9 cellular contexts compared by ENCODE assay signal in the genomic region with DNA sequence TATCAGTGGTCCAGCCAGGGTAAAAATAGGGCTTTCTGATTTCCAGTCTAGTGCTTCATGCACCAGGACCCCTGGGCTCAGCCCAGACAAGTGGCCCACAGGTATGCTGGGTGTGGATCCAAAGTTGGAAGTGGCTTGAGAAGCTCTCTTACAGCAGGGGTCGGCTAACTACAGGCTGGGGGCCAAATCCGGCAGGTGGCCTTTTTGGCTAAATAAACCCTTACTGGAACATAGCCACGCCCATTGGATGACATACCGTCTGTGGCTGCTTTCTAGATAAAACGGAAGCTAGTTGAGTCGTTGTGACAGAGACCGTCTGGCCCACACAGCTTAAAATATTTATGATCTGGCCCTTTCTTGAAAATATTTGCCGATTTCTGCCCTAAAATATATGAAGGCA.
DNase-seq lines count a peak whose midpoint lies in the region; ATAC-seq and TF ChIP-seq lines count a peak whose summit lies in the region.
"Had no signal": no experiment of that assay in that cellular context is flagged by ENCODE, and none has a peak within 500 bp of the region (broad histone marks: within the 10 kb centered on the region; RNA-seq: fewer than 3 reads in every experiment).

No MANE protein-coding gene starts in this region.

- peaks cover 0 to 3% (median 0%) of the 10 kb centered on the region in 6 donors for H3K36me3 ChIP-seq in spleen
- no peaks in the 10 kb centered on the region for H3K36me3 ChIP-seq in sigmoid colon
- H3K36me3 ChIP-seq: heart left ventricle had no signal

- peaks cover 7% of the 10 kb centered on the region for H3K36me3 Mint-ChIP-seq in activated naive CD8-positive, alpha-beta T cell treated with anti-CD3 and anti-CD28 coated beads, Interleukin-2, amount 10 ng/mL, durations not matched to agents 7 days and 5 days
- H3K36me3 Mint-ChIP-seq in activated naive CD8-positive, alpha-beta T cell treated with anti-CD3 and anti-CD28 coated beads for 36 hours, result no peaks in the 10 kb centered on the region
- H3K36me3 Mint-ChIP-seq in activated T-cell treated with anti-CD3 and anti-CD28 coated beads, Interleukin-2, amount 50 U/mL, for 72 hours (ENCODE audit: insufficient read depth in 2 of 2), result no peaks in the 10 kb centered on the region

- H3K4me1 ChIP-seq in spleen (peaks cover 3 to 25% (median 14%) of the 10 kb centered on the region in 6 donors), sigmoid colon (peaks cover 0 to 16% (median 7%) of the 10 kb centered on the region in 4 donors)

- no peaks in the 10 kb centered on the region for H3K27me3 Mint-ChIP-seq in activated naive CD8-positive, alpha-beta T cell treated with anti-CD3 and anti-CD28 coated beads, Interleukin-2, amount 10 ng/mL, durations not matched to agents 7 days and 5 days
- H3K27me3 Mint-ChIP-seq in activated naive CD8-positive, alpha-beta T cell treated with anti-CD3 and anti-CD28 coated beads for 36 hours, result no peaks in the 10 kb centered on the region
- H3K27me3 Mint-ChIP-seq in activated T-cell treated with anti-CD3 and anti-CD28 coated beads, Interleukin-2, amount 50 U/mL, for 72 hours (ENCODE audit: low read depth), result no peaks in the 10 kb centered on the region

- H3K4me3 Mint-ChIP-seq in activated naive CD8-positive, alpha-beta T cell treated with anti-CD3 and anti-CD28 coated beads, Interleukin-2, amount 10 ng/mL, durations not matched to agents 7 days and 5 days, result no peak overlapping the region
- no peak overlapping the region for H3K4me3 Mint-ChIP-seq in activated naive CD8-positive, alpha-beta T cell treated with anti-CD3 and anti-CD28 coated beads for 36 hours
- no peak overlapping the region for H3K4me3 Mint-ChIP-seq in activated T-cell treated with anti-CD3 and anti-CD28 coated beads, Interleukin-2, amount 50 U/mL, for 72 hours

- no peak for TF ChIP-seq CTCF in spleen (IDR thresholded peaks at IDR 0.05 in 8 of 11, conservative IDR thresholded peaks at IDR 0.05 in 3 of 11)
- no peak for TF ChIP-seq CTCF in GM13976 (IDR thresholded peaks at IDR 0.05; ENCODE audit: borderline replicate concordance, control extremely low read depth, extremely low read depth, insufficient read depth, missing control alignments)
- TF ChIP-seq CTCF in sigmoid colon (IDR thresholded peaks at IDR 0.05), result no peak

- H3K9me3 ChIP-seq in spleen (no peaks in the 10 kb centered on the region), sigmoid colon (no peaks in the 10 kb centered on the region)
- H3K9me3 ChIP-seq: heart left ventricle had no signal

- H3K27ac Mint-ChIP-seq in activated naive CD8-positive, alpha-beta T cell treated with anti-CD3 and anti-CD28 coated beads, Interleukin-2, amount 10 ng/mL, durations not matched to agents 7 days and 5 days, result peak overlapping the region; percentile 64
- H3K27ac Mint-ChIP-seq in activated naive CD8-positive, alpha-beta T cell treated with anti-CD3 and anti-CD28 coated beads for 36 hours, result no peak overlapping the region
- H3K27ac Mint-ChIP-seq in activated T-cell treated with anti-CD3 and anti-CD28 coated beads, Interleukin-2, amount 50 U/mL, for 72 hours, result no peak overlapping the region

- H3K27ac ChIP-seq in spleen, result no peak overlapping the region
- H3K27ac ChIP-seq in sigmoid colon, result no peak overlapping the region
- H3K27ac ChIP-seq: heart left ventricle had no signal

- POLR2A ChIA-PET in activated naive CD8-positive, alpha-beta T cell treated with anti-CD3 and anti-CD28 coated beads, Interleukin-2, amount 10 ng/mL, durations not matched to agents 7 days and 5 days (lab: Charles Lee), result no interaction called here

- peaks cover 11% of the 10 kb centered on the region for H3K4me1 Mint-ChIP-seq in activated naive CD8-positive, alpha-beta T cell treated with anti-CD3 and anti-CD28 coated beads, Interleukin-2, amount 10 ng/mL, durations not matched to agents 7 days and 5 days
- peaks cover 8% of the 10 kb centered on the region for H3K4me1 Mint-ChIP-seq in activated naive CD8-positive, alpha-beta T cell treated with anti-CD3 and anti-CD28 coated beads for 36 hours
- H3K4me1 Mint-ChIP-seq in activated T-cell treated with anti-CD3 and anti-CD28 coated beads, Interleukin-2, amount 50 U/mL, for 72 hours (ENCODE audit: low read depth), result no peaks in the 10 kb centered on the region

- intact Hi-C loops in spleen (cut with DNase I; ENCODE audit: low total_unique reads) (no loop called here), sigmoid colon (cut with DNase I) (no loop called here)

- DNase-seq in activated naive CD8-positive, alpha-beta T cell treated with anti-CD3 and anti-CD28 coated beads, Interleukin-2, amount 10 ng/mL, durations not matched to agents 7 days and 5 days, result no peak
- no peak for DNase-seq in activated naive CD8-positive, alpha-beta T cell treated with anti-CD3 and anti-CD28 coated beads for 36 hours
- DNase-seq in NCI-H510A treated with DMSO at 0.1 percent for 48 hours (lab: John Stamatoyannopoulos, UW) (peak; percentile 80), spleen (peak; percentile 39), GM13976 (ENCODE audit: low spot score) (no peak), sigmoid colon (no peak)
- DNase-seq in activated T-cell treated with anti-CD3 and anti-CD28 coated beads, Interleukin-2, amount 50 U/mL, for 72 hours, result no peak

- H3K9me3 Mint-ChIP-seq in activated naive CD8-positive, alpha-beta T cell treated with anti-CD3 and anti-CD28 coated beads, Interleukin-2, amount 10 ng/mL, durations not matched to agents 7 days and 5 days, result no peaks in the 10 kb centered on the region
- no peaks in the 10 kb centered on the region for H3K9me3 Mint-ChIP-seq in activated naive CD8-positive, alpha-beta T cell treated with anti-CD3 and anti-CD28 coated beads for 36 hours
- H3K9me3 Mint-ChIP-seq in activated T-cell treated with anti-CD3 and anti-CD28 coated beads, Interleukin-2, amount 50 U/mL, for 72 hours, result no peaks in the 10 kb centered on the region

- in situ Hi-C loops in GM13976 (cut with MboI; ENCODE audit: low sequenced_read_pairs, unreplicated experiment), result loop anchor here (25.0 kb wide), 1 partner anchor 281 kb away; no protein-coding TSS in a partner anchor

- 29 to 46% (median 38%) methylated on average over 8 of the region's 8 CpGs for WGBS in spleen, 5 donors
- WGBS in sigmoid colon, 2 donors, result 6 to 43% methylated on average over 8 of the region's 8 CpGs

- TF ChIP-seq EP300 in sigmoid colon (IDR thresholded peaks at IDR 0.05), result no peak

- H3K4me3 ChIP-seq in spleen, result no peak overlapping the region
- H3K4me3 ChIP-seq in sigmoid colon, result no peak overlapping the region
- H3K4me3 ChIP-seq: heart left ventricle had no signal

- TF ChIP-seq POLR2A in spleen (IDR thresholded peaks at IDR 0.05), result no peak
- TF ChIP-seq POLR2A in sigmoid colon (IDR thresholded peaks at IDR 0.05), result no peak

- H3K27me3 ChIP-seq in spleen (replicated peaks in 1 of 7) (no peaks in the 10 kb centered on the region), sigmoid colon (peaks cover 0 to 21% (median 0%) of the 10 kb centered on the region in 3 donors)
- H3K27me3 ChIP-seq: heart left ventricle had no signal

- ATAC-seq in activated naive CD8-positive, alpha-beta T cell treated with anti-CD3 and anti-CD28 coated beads, Interleukin-2, amount 10 ng/mL, durations not matched to agents 7 days and 5 days (ENCODE audit: low read depth), result peak; percentile 29
- ATAC-seq in activated T-cell treated with anti-CD3 and anti-CD28 coated beads, Interleukin-2, amount 50 U/mL, for 72 hours (replicated peaks in 1 of 2), result peak; percentile 41 to 43
- ATAC-seq in GM18517 (IDR thresholded peaks at IDR 0.05; ENCODE audit: unreplicated experiment), result no peak

Comparison
In these comparisons a context has a peak if more than half of its experiments do, and no peak if none do; other contexts are left out.
1. DNase-seq: peak in NCI-H510A treated with DMSO at 0.1 percent for 48 hours (single experiment) and spleen (single experiment); none in activated naive CD8-positive, alpha-beta T cell treated with anti-CD3 and anti-CD28 coated beads, Interleukin-2, amount 10 ng/mL, durations not matched to agents 7 days and 5 days (single experiment), activated naive CD8-positive, alpha-beta T cell treated with anti-CD3 and anti-CD28 coated beads for 36 hours (single experiment), activated T-cell treated with anti-CD3 and anti-CD28 coated beads, Interleukin-2, amount 50 U/mL, for 72 hours (0 of 2), GM13976 (single experiment) and sigmoid colon (single experiment).